Comparison of ENCODE assay signal across 1 cellular context in genomic region chr3:127929818-127930217, GRCh38.
TF ChIP-seq lines count a peak whose summit lies in the region.

No MANE protein-coding gene starts in this region.

TF ChIP-seq in K562, 482 proteins besides CTCF, POLR2A, EP300 and RAD21 (continued from another document):
- TF ChIP-seq MEIS2 (IDR thresholded peaks at IDR 0.05; ENCODE audit: partially characterized antibody) (peak; percentile 73), GABPB1 (CRISPR knock-in tag; IDR thresholded peaks at IDR 0.05) (no peak), HMG20A (CRISPR knock-in tag; conservative IDR thresholded peaks at IDR 0.05) (no peak), FOSL1 (tag; conservative IDR thresholded peaks at IDR 0.05) (peak; percentile 46; the same call in 1 of the 2 replicates), NEUROD1 (IDR thresholded peaks at IDR 0.05; ENCODE audit: borderline replicate concordance, low read depth, low read length, partially characterized antibody) (no peak), CBX8 (IDR thresholded peaks at IDR 0.05; ENCODE audit: borderline replicate concordance, extremely low read depth, low read depth, low read length, poor library complexity, severe bottlenecking) (no peak)
- TF ChIP-seq, protein P1, sequence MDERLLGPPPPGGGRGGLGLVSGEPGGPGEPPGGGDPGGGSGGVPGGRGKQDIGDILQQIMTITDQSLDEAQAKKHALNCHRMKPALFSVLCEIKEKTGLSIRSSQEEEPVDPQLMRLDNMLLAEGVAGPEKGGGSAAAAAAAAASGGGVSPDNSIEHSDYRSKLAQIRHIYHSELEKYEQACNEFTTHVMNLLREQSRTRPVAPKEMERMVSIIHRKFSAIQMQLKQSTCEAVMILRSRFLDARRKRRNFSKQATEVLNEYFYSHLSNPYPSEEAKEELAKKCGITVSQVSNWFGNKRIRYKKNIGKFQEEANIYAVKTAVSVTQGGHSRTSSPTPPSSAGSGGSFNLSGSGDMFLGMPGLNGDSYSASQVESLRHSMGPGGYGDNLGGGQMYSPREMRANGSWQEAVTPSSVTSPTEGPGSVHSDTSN (CRISPR knock-in tag; IDR thresholded peaks at IDR 0.05; ENCODE audit: low read depth), result no peak
- TF ChIP-seq, protein P1 (tag; conservative IDR thresholded peaks at IDR 0.05; ENCODE audit: low read depth), result peak; percentile 52; the same call in 1 of the 2 replicates
TF ChIP-seq in K562: peak in this region for 3.
